In genomic region chr3:53009826-53010539, GRCh38 we compare ENCODE assay signal across 22 cellular contexts. TPM values are rescaled to one million over a fixed set of nuclear protein-coding genes. Genes with fewer than 3 reads are reported as not detected.
A peak's percentile ranks its signal among the peaks of the same experiment; 100 is the strongest.
DNase-seq lines count a peak whose midpoint lies in the region; ATAC-seq, FAIRE-seq and TF ChIP-seq lines count a peak whose summit lies in the region.
"Had no signal": no experiment of that assay in that cellular context is flagged by ENCODE, and none has a peak within 500 bp of the region (broad histone marks: within the 10 kb centered on the region; RNA-seq: fewer than 3 reads in every experiment).

No MANE protein-coding gene starts in this region.

- H3K9me3 Mint-ChIP-seq in T-cell, result no peaks in the 10 kb centered on the region
- no peaks in the 10 kb centered on the region for H3K9me3 Mint-ChIP-seq in Calu3 (ENCODE audit: low read depth, unreplicated experiment)
- H3K9me3 Mint-ChIP-seq: natural killer cell treated with Interleukin-12 subunit alpha and Interleukin-12 subunit beta and Interleukin-15 and Interleukin-18, amount 100 ng/mL, for 72 hours; stimulated activated memory B cell treated with anti-CD40 and anti-IgM and Interleukin-4, amounts not matched to agents 10 μg/mL and 1 μg/mL and 100 μg/mL, for 72 hours; T-helper 2 cell treated with Interferon-gamma antibody and Interleukin-4, amounts not matched to agents 5 μg/mL and 100 μg/mL, for 36 hours had no signal

- H3K27ac Mint-ChIP-seq in T-cell (peak overlapping the region; percentile 47 to 50), Calu3 (ENCODE audit: unreplicated experiment) (no peak overlapping the region)
- H3K27ac Mint-ChIP-seq: natural killer cell treated with Interleukin-12 subunit alpha and Interleukin-12 subunit beta and Interleukin-15 and Interleukin-18, amount 100 ng/mL, for 72 hours; stimulated activated memory B cell treated with anti-CD40 and anti-IgM and Interleukin-4, amounts not matched to agents 10 μg/mL and 1 μg/mL and 100 μg/mL, for 72 hours; T-helper 2 cell treated with Interferon-gamma antibody and Interleukin-4, amounts not matched to agents 5 μg/mL and 100 μg/mL, for 36 hours had no signal

- no peak for ATAC-seq in T-cell (replicated peaks in 1 of 4)
- no peak for ATAC-seq in HG03460 (IDR thresholded peaks at IDR 0.05; ENCODE audit: unreplicated experiment)
- ATAC-seq: HCT116; natural killer cell treated with Interleukin-12 subunit alpha and Interleukin-12 subunit beta and Interleukin-15 and Interleukin-18, amount 100 ng/mL, for 72 hours; stimulated activated memory B cell treated with anti-CD40 and anti-IgM and Interleukin-4, amounts not matched to agents 10 μg/mL and 1 μg/mL and 100 μg/mL, for 72 hours had no signal

- peak; percentile 75 for FAIRE-seq in GM18507 (lab: Jason Lieb, UNC)
- FAIRE-seq: A204.1, colon, GM12892 had no signal

- POLR2A ChIA-PET in T-cell (lab: Charles Lee), result interaction anchor here in 1 of 2 donors (0.7 to 0.9 kb wide), 2 partner anchors 14 to 27 kb away, joined by 3 to 4 read pairs; no protein-coding TSS in a partner anchor

- H3K27me3 Mint-ChIP-seq in T-cell, result no peaks in the 10 kb centered on the region
- H3K27me3 Mint-ChIP-seq in Calu3 (ENCODE audit: unreplicated experiment), result no peaks in the 10 kb centered on the region
- H3K27me3 Mint-ChIP-seq: CD4-positive, CD25-positive, alpha-beta regulatory T cell; natural killer cell treated with Interleukin-12 subunit alpha and Interleukin-12 subunit beta and Interleukin-15 and Interleukin-18, amount 100 ng/mL, for 72 hours; stimulated activated memory B cell treated with anti-CD40 and anti-IgM and Interleukin-4, amounts not matched to agents 10 μg/mL and 1 μg/mL and 100 μg/mL, for 72 hours had no signal

- DNase-seq in NCI-H1417 (lab: John Stamatoyannopoulos, UW) (peak in 2 of 3 experiments; percentile 2 to 10), NCI-H1417 treated with DMSO at 0.1 percent for 48 hours (lab: John Stamatoyannopoulos, UW) (no peak), GM18507 (ENCODE audit: extremely low spot score, insufficient read length, low read depth) (no peak), T-cell (no peak), myocyte (ENCODE audit: low read depth) (peak; percentile 15), HPDE6-E6E7 (ENCODE audit: extremely low spot score) (no peak), Calu3 (no peak)
- DNase-seq: activated CD4-positive, CD25-positive, alpha-beta regulatory T cell treated with anti-CD3 and anti-CD28 coated beads, Interleukin-2, amount 50 U/mL, for 72 hours; activated naive CD4-positive, alpha-beta T cell; CD4-positive, CD25-positive, alpha-beta regulatory T cell; foreskin fibroblast; NCI-H1048; spleen; transverse colon had no signal

- intact Hi-C loops in Calu3 (cut with micrococcal nuclease; ENCODE audit: unreplicated experiment), result no loop called here

- TF ChIP-seq CTCF in Calu3 (IDR thresholded peaks at IDR 0.05; ENCODE audit: unreplicated experiment), result no peak

- H3K4me3 Mint-ChIP-seq in T-cell, result no peak overlapping the region
- H3K4me3 Mint-ChIP-seq in Calu3 (ENCODE audit: low read depth, unreplicated experiment), result no peak overlapping the region
- H3K4me3 Mint-ChIP-seq: CD4-positive, CD25-positive, alpha-beta regulatory T cell; natural killer cell treated with Interleukin-12 subunit alpha and Interleukin-12 subunit beta and Interleukin-15 and Interleukin-18, amount 100 ng/mL, for 72 hours; stimulated activated memory B cell treated with anti-CD40 and anti-IgM and Interleukin-4, amounts not matched to agents 10 μg/mL and 1 μg/mL and 100 μg/mL, for 72 hours; T-helper 2 cell treated with Interferon-gamma antibody and Interleukin-4, amounts not matched to agents 5 μg/mL and 100 μg/mL, for 36 hours had no signal

- CTCF ChIA-PET in T-cell (lab: Charles Lee) (interaction anchor here in 1 of 2 donors (1.1 kb wide), 1 partner anchor 75 kb away, joined by 4 read pairs; no protein-coding TSS in a partner anchor), Calu3 (lab: Charles Lee) (interaction anchor here (0.6 kb wide), 1 partner anchor 11 kb away, joined by 3 read pairs; no protein-coding TSS in a partner anchor)

- H3K4me1 Mint-ChIP-seq in T-cell (peaks cover 39 to 53% (median 50%) of the 10 kb centered on the region in 3 donors), Calu3 (ENCODE audit: low read depth, unreplicated experiment) (peaks cover 18% of the 10 kb centered on the region)

- no TSS peak for BruUV-seq in Calu3 (replicated peaks; lab: Mats Ljungman, UMichigan)

- H3K36me3 Mint-ChIP-seq in T-cell (peaks cover 12% of the 10 kb centered on the region), Calu3 (ENCODE audit: insufficient read depth, unreplicated experiment) (no peaks in the 10 kb centered on the region)
- H3K36me3 Mint-ChIP-seq: natural killer cell treated with Interleukin-12 subunit alpha and Interleukin-12 subunit beta and Interleukin-15 and Interleukin-18, amount 100 ng/mL, for 72 hours had no signal

RNA-seq across cellular contexts. Expression of gene SFMBT1, which starts 35.9 kb away (rescaled TPM):
- total RNA-seq in T-cell, result 10 to 100 TPM; 30.3 to 42.7 (median 37.7) TPM
- 4.8 and 8.1 TPM in 2 replicates for total RNA-seq in myocyte
- 4.7 TPM for polyA plus RNA-seq in myocyte (2012)
- 36.6 and 37.6 TPM in 2 replicates for total RNA-seq in Calu3 (2022)

Comparison
In these comparisons a context has a peak if more than half of its experiments do, and no peak if none do; other contexts are left out.
1. DNase-seq: peak in NCI-H1417 (2 of 3) and myocyte (single experiment); none in NCI-H1417 treated with DMSO at 0.1 percent for 48 hours (single experiment), GM18507 (single experiment), T-cell (0 of 34), HPDE6-E6E7 (single experiment) and Calu3 (single experiment).